29 cellular contexts compared by ENCODE assay signal in genomic region chr2:202251494-202251893, GRCh38. TPM values are rescaled to one million over a fixed set of nuclear protein-coding genes. Genes with fewer than 3 reads are reported as not detected.
DNase-seq lines count a peak whose midpoint lies in the region; ATAC-seq, FAIRE-seq and TF ChIP-seq lines count a peak whose summit lies in the region.
"Had no signal": no experiment of that assay in that cellular context is flagged by ENCODE, and none has a peak within 500 bp of the region (broad histone marks: within the 10 kb centered on the region; RNA-seq: fewer than 3 reads in every experiment).

No MANE protein-coding gene starts in this region.

- 76 to 84% methylated on average over 5 of the region's 5 CpGs for WGBS in lower leg skin, 2 donors

- peaks cover 0 to 8% (median 0%) of the 10 kb centered on the region in 3 donors for H3K4me1 ChIP-seq in skeletal muscle tissue (ENCODE audit: control insufficient read depth in 3 of 3, insufficient read depth in 3 of 3, low read length in 3 of 3)
- H3K4me1 ChIP-seq: BE2C, SJSA1 had no signal

- no peak for TF ChIP-seq POLR2A in lower leg skin (IDR thresholded peaks at IDR 0.05)

- H3K9ac ChIP-seq in skeletal muscle tissue (ENCODE audit: low read depth in 1 of 3, low read length in 3 of 3), result no peak overlapping the region

- H3K9me3 ChIP-seq in skeletal muscle tissue (ENCODE audit: control insufficient read depth in 3 of 3, low read length in 3 of 3), result no peaks in the 10 kb centered on the region
- H3K9me3 ChIP-seq: SJSA1 had no signal

- H3K36me3 ChIP-seq in skeletal muscle tissue (ENCODE audit: control insufficient read depth in 3 of 3, insufficient read depth in 3 of 3, low read length in 3 of 3), result no peaks in the 10 kb centered on the region
- H3K36me3 ChIP-seq: BE2C, SJSA1 had no signal

- intact Hi-C loops in Right ventricle myocardium inferior (cut with DNase I), result no loop called here
- intact Hi-C loops in left cardiac atrium (cut with DNase I), result no loop called here
- intact Hi-C loops in lower leg skin (cut with DNase I; ENCODE audit: low total_unique reads), result no loop called here

- FAIRE-seq in HTR-8/SVneo (lab: Jason Lieb, UNC), result no peak
- FAIRE-seq: GM19239, HepG2, K562 had no signal

- no peak for TF ChIP-seq CTCF in fibroblast of the aortic adventitia (IDR thresholded peaks at IDR 0.05; ENCODE audit: insufficient read depth, low read length)
- no peak for TF ChIP-seq CTCF in lower leg skin (IDR thresholded peaks at IDR 0.05)

- H3K27me3 ChIP-seq in skeletal muscle tissue (ENCODE audit: control insufficient read depth in 3 of 3, insufficient read depth in 3 of 3, low read length in 3 of 3), result no peaks in the 10 kb centered on the region
- H3K27me3 ChIP-seq: BE2C, SJSA1 had no signal

- no peak for DNase-seq in Right ventricle myocardium inferior (ENCODE audit: missing footprints)
- no peak for DNase-seq in left cardiac atrium
- DNase-seq in dermis blood vessel endothelial cell, result peak; percentile 87
- peak; percentile 15 for DNase-seq in fibroblast of the aortic adventitia (ENCODE audit: low read depth)
- no peak for DNase-seq in HTR-8/SVneo (ENCODE audit: insufficient read length, low spot score)
- DNase-seq in lower leg skin (ENCODE audit: low spot score in 2 of 2), result no peak
- no peak for DNase-seq in RKO (ENCODE audit: low spot score)
- DNase-seq: 8988T; ACHN; BE2C; Calu3; DMS79 treated with DMSO at 0.1 percent for 48 hours; H7; Kasumi-1; MV-4-11; NCI-H1105; NCI-H1436 treated with DMSO at 0.1 percent for 48 hours; NCI-H1930; NCI-H2107; NCI-H524; NCI-H82; NK-92 treated with Interleukin-12 subunit alpha and Interleukin-12 subunit beta, amount 100 ng/mL, for 24 hours; PC-3; Right ventricle myocardium superior had no signal

- peak overlapping the region; percentile 52 for H3K27ac ChIP-seq in skeletal muscle tissue (ENCODE audit: low read depth, low read length)
- H3K27ac ChIP-seq: SJSA1 had no signal

- peak; percentile 16 for ATAC-seq in Right ventricle myocardium inferior
- no peak for ATAC-seq in left cardiac atrium
- ATAC-seq: HepG2, K562, PC-3 had no signal

- H3K4me3 ChIP-seq in fibroblast of the aortic adventitia (ENCODE audit: low read depth, low read length) (no peak overlapping the region), skeletal muscle tissue (ENCODE audit: low read length in 3 of 3) (no peak overlapping the region), lower leg skin (ENCODE audit: low read depth, poor library complexity, severe bottlenecking) (no peak overlapping the region)
- H3K4me3 ChIP-seq: K562, SJSA1 had no signal

RNA-seq across cellular contexts. Expression of gene SUMO1, which starts 13.1 kb away (rescaled TPM):
- 68.5 TPM for total RNA-seq in Right ventricle myocardium inferior
- 10 to 100 TPM; 59.2 to 63.2 TPM for total RNA-seq in left cardiac atrium
- total RNA-seq in dermis blood vessel endothelial cell, result 123 and 132 TPM in 2 replicates
- total RNA-seq in fibroblast of the aortic adventitia (ENCODE audit: low replicate concordance), result 68.5 and 158 TPM in 2 replicates
- total RNA-seq in skeletal muscle tissue, result 65.2 TPM
- 10 to 100 TPM; 29.6 to 46.3 (median 35.1) TPM for total RNA-seq in lower leg skin

RNA-seq across cellular contexts. Expression of gene NOP58, which starts 14.1 kb away (rescaled TPM):
- total RNA-seq in Right ventricle myocardium inferior (22.8 TPM), left cardiac atrium (10 to 100 TPM; 24.2 to 33.4 TPM), dermis blood vessel endothelial cell (55.1 and 61.6 TPM in 2 replicates), fibroblast of the aortic adventitia (ENCODE audit: low replicate concordance) (71.4 and 74.1 TPM in 2 replicates), skeletal muscle tissue (49.6 TPM), lower leg skin (10 to 100 TPM; 39.5 to 80.5 (median 50.8) TPM)

Comparison
In these comparisons a context has a peak if more than half of its experiments do, and no peak if none do; other contexts are left out.
1. DNase-seq: peak in dermis blood vessel endothelial cell (single experiment) and fibroblast of the aortic adventitia (single experiment); none in Right ventricle myocardium inferior (single experiment), left cardiac atrium (single experiment), HTR-8/SVneo (single experiment), lower leg skin (0 of 2) and RKO (single experiment).